Comparison of ENCODE assay signal across 9 cellular contexts in the genomic region with DNA sequence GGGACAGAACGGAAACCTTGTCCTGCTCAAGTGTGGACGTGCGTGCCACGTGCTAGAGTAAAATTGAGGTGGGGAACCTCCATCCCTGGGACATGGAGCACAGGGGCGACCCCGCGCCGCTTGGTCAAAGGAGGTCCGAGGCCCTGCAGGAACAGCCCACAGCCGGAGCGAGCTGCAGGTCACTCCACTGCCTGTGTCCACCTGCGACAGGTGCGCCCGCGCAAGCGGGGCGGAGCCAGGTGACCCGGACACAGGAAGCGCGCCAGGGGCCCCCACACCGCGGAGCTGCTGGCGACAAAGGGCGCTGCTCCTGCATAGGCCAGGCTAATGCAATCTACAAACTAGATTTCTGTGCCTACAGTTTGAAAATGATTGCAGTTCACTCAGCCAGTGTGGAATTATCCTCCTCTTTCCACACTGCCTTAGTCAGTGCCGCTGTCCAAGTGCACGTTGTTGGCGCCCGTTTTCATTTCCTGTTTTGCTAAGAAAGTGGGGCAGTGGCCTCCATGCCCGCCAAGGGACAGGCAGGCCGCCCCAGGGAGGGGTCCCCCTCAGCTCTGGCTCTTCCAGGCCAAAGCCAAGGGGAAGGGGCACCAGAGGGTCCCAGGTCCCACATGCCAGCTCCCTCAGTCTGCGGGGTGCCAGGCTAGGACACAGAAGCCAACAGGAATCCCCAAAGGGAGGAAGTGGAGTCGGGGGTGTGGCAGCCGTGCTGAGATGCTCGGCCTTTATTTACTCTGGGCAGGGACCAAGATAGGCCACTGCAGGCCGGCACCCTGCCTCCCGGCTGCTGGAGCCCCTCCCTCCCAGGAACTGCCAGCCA. TPM values are rescaled to one million over a fixed set of nuclear protein-coding genes. Genes with fewer than 3 reads are reported as not detected.
DNase-seq lines count a peak whose midpoint lies in the region; ATAC-seq, FAIRE-seq and TF ChIP-seq lines count a peak whose summit lies in the region.
"Had no signal": no experiment of that assay in that cellular context is flagged by ENCODE, and none has a peak within 500 bp of the region (broad histone marks: within the 10 kb centered on the region; RNA-seq: fewer than 3 reads in every experiment).

No MANE protein-coding gene starts in this region.

- peak overlapping the region; percentile 88 for H3K27ac Mint-ChIP-seq in activated CD4-positive, alpha-beta T cell treated with anti-CD3 and anti-CD28 coated beads, Interleukin-2, amount 10 ng/mL, durations not matched to agents 24 days and 14 days

- intact Hi-C loops in activated CD4-positive, alpha-beta T cell treated with anti-CD3 and anti-CD28 coated beads, Interleukin-2, amount 10 ng/mL, durations not matched to agents 24 days and 14 days (cut with micrococcal nuclease): no loop called here
- intact Hi-C loops in left lung (cut with DNase I): no loop called here

- no peak for FAIRE-seq in bronchial epithelial cell (lab: Jason Lieb, UNC)
- FAIRE-seq: G401.6 had no signal

- DNase-seq in activated CD4-positive, alpha-beta T cell treated with anti-CD3 and anti-CD28 coated beads, Interleukin-2, amount 10 ng/mL, durations not matched to agents 24 days and 14 days: peak; percentile 75
- no peak for DNase-seq in activated CD4-positive, alpha-beta T cell treated with anti-CD3 and anti-CD28 coated beads, Interleukin-2, amount 50 U/mL, for 1 hour
- DNase-seq in bronchial epithelial cell (ENCODE audit: low read depth) (peak; percentile 60), left lung (peak; percentile 85 to 89), SK-N-DZ (ENCODE audit: low spot score) (no peak), inferior parietal cortex (ENCODE audit: extremely low spot score) (no peak)

- peak overlapping the region; percentile 79 to 95 for H3K27ac ChIP-seq in left lung
- peak overlapping the region; percentile 31 for H3K27ac ChIP-seq in stomach smooth muscle (ENCODE audit: low read length)

- H3K4me1 Mint-ChIP-seq in activated CD4-positive, alpha-beta T cell treated with anti-CD3 and anti-CD28 coated beads, Interleukin-2, amount 10 ng/mL, durations not matched to agents 24 days and 14 days: peaks cover 36% of the 10 kb centered on the region

- no peaks in the 10 kb centered on the region for H3K9me3 Mint-ChIP-seq in activated CD4-positive, alpha-beta T cell treated with anti-CD3 and anti-CD28 coated beads, Interleukin-2, amount 10 ng/mL, durations not matched to agents 24 days and 14 days

- H3K27me3 Mint-ChIP-seq in activated CD4-positive, alpha-beta T cell treated with anti-CD3 and anti-CD28 coated beads, Interleukin-2, amount 10 ng/mL, durations not matched to agents 24 days and 14 days: no peaks in the 10 kb centered on the region

- H3K9ac ChIP-seq in stomach smooth muscle (ENCODE audit: low read length in 2 of 2): peak overlapping the region; percentile 42 to 53

- no peaks in the 10 kb centered on the region for H3K27me3 ChIP-seq in bronchial epithelial cell (ENCODE audit: control insufficient read depth, insufficient read depth, low read length)
- H3K27me3 ChIP-seq in left lung: no peaks in the 10 kb centered on the region
- no peaks in the 10 kb centered on the region for H3K27me3 ChIP-seq in stomach smooth muscle (ENCODE audit: control insufficient read depth in 1 of 2, insufficient read depth in 2 of 2, low read length in 2 of 2)

- H3K36me3 ChIP-seq in bronchial epithelial cell (ENCODE audit: control insufficient read depth, insufficient read depth, low read length): peaks cover 15% of the 10 kb centered on the region
- peaks cover 0 to 31% of the 10 kb centered on the region in 2 donors for H3K36me3 ChIP-seq in left lung
- H3K36me3 ChIP-seq in stomach smooth muscle (ENCODE audit: control insufficient read depth in 2 of 2, insufficient read depth in 2 of 2, low read length in 2 of 2): peaks cover 24 to 25% of the 10 kb centered on the region in 2 donors

- H3K4me3 ChIP-seq in bronchial epithelial cell (ENCODE audit: low read depth, low read length) (peak overlapping the region; percentile 20), left lung (peak overlapping the region; percentile 22 to 40), stomach smooth muscle (ENCODE audit: low read length in 2 of 2) (peak overlapping the region; percentile 40 to 60)

- peaks cover 25% of the 10 kb centered on the region for H3K36me3 Mint-ChIP-seq in activated CD4-positive, alpha-beta T cell treated with anti-CD3 and anti-CD28 coated beads, Interleukin-2, amount 10 ng/mL, durations not matched to agents 24 days and 14 days (ENCODE audit: low read depth)

- H3K4me1 ChIP-seq in left lung (peaks cover 32 to 54% of the 10 kb centered on the region in 2 donors), stomach smooth muscle (ENCODE audit: control insufficient read depth, insufficient read depth, low read length) (peaks cover 32% of the 10 kb centered on the region)

- no peak for TF ChIP-seq CTCF in bronchial epithelial cell (IDR thresholded peaks at IDR 0.05; ENCODE audit: insufficient read depth, low read length, severe bottlenecking)
- TF ChIP-seq CTCF in left lung (IDR thresholded peaks at IDR 0.05): no peak

- peak overlapping the region; percentile 52 for H3K4me3 Mint-ChIP-seq in activated CD4-positive, alpha-beta T cell treated with anti-CD3 and anti-CD28 coated beads, Interleukin-2, amount 10 ng/mL, durations not matched to agents 24 days and 14 days

- peak; percentile 74 for ATAC-seq in left lung

- H3K9me3 ChIP-seq in left lung (no peaks in the 10 kb centered on the region), stomach smooth muscle (ENCODE audit: control insufficient read depth in 2 of 2, low read length in 2 of 2) (no peaks in the 10 kb centered on the region)

TF ChIP-seq in PFSK-1, 5 proteins besides CTCF, POLR2A, EP300 and RAD21:
- TF ChIP-seq POLR2AphosphoS5 (IDR thresholded peaks at IDR 0.05; ENCODE audit: low read depth, low read length) (peak; percentile 11; the same call in 1 of the 2 replicates), TAF1 (IDR thresholded peaks at IDR 0.05; ENCODE audit: borderline replicate concordance, insufficient read depth, low read length) (no peak), SIN3A (IDR thresholded peaks at IDR 0.05; ENCODE audit: borderline replicate concordance, insufficient read depth, low read length) (no peak)
- TF ChIP-seq, protein P1, sequence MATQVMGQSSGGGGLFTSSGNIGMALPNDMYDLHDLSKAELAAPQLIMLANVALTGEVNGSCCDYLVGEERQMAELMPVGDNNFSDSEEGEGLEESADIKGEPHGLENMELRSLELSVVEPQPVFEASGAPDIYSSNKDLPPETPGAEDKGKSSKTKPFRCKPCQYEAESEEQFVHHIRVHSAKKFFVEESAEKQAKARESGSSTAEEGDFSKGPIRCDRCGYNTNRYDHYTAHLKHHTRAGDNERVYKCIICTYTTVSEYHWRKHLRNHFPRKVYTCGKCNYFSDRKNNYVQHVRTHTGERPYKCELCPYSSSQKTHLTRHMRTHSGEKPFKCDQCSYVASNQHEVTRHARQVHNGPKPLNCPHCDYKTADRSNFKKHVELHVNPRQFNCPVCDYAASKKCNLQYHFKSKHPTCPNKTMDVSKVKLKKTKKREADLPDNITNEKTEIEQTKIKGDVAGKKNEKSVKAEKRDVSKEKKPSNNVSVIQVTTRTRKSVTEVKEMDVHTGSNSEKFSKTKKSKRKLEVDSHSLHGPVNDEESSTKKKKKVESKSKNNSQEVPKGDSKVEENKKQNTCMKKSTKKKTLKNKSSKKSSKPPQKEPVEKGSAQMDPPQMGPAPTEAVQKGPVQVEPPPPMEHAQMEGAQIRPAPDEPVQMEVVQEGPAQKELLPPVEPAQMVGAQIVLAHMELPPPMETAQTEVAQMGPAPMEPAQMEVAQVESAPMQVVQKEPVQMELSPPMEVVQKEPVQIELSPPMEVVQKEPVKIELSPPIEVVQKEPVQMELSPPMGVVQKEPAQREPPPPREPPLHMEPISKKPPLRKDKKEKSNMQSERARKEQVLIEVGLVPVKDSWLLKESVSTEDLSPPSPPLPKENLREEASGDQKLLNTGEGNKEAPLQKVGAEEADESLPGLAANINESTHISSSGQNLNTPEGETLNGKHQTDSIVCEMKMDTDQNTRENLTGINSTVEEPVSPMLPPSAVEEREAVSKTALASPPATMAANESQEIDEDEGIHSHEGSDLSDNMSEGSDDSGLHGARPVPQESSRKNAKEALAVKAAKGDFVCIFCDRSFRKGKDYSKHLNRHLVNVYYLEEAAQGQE (IDR thresholded peaks at IDR 0.05; ENCODE audit: insufficient read depth in 1 of 2, low read depth in 2 of 2, low read length in 2 of 2): no peak; a peak in 1 of 4 replicates

RNA-seq across cellular contexts. Expression of gene NADK, which starts 4.3 kb away (rescaled TPM):
- 91.3 and 94.5 TPM in 2 replicates for total RNA-seq in activated CD4-positive, alpha-beta T cell treated with anti-CD3 and anti-CD28 coated beads, Interleukin-2, amount 10 ng/mL, durations not matched to agents 24 days and 14 days
- polyA plus RNA-seq in PFSK-1 (2012; ENCODE audit: insufficient read length, low read depth): 108 TPM
- total RNA-seq in bronchial epithelial cell: 41.6 and 51.0 TPM in 2 replicates
- total RNA-seq in left lung: 100 to 1,000 TPM in 1 of 2 donors, 10 to 100 TPM in 1; 82.3 to 126 TPM
- 58.1 and 62.6 TPM in 2 replicates for polyA plus RNA-seq in SK-N-DZ (2014; cell fraction: cytosol; rRNA removed)
- 154 and 166 TPM in 2 replicates for polyA plus RNA-seq in SK-N-DZ (2014; cell fraction: nucleus; rRNA removed)

RNA-seq across cellular contexts. Expression of gene CDK11A, which starts 58.5 kb away (rescaled TPM):
- total RNA-seq in activated CD4-positive, alpha-beta T cell treated with anti-CD3 and anti-CD28 coated beads, Interleukin-2, amount 10 ng/mL, durations not matched to agents 24 days and 14 days: 68.3 and 70.4 TPM in 2 replicates
- polyA plus RNA-seq in PFSK-1 (2012; ENCODE audit: insufficient read length, low read depth): 66.4 TPM
- total RNA-seq in bronchial epithelial cell: 4.2 and 10.6 TPM in 2 replicates
- 10 to 100 TPM; 21.1 to 43.2 TPM for total RNA-seq in left lung
- 6.4 and 7.5 TPM in 2 replicates for polyA plus RNA-seq in SK-N-DZ (2014; cell fraction: cytosol; rRNA removed)
- 86.9 and 154 TPM in 2 replicates for polyA plus RNA-seq in SK-N-DZ (2014; cell fraction: nucleus; rRNA removed)

Comparison
In these comparisons a context has a peak if more than half of its experiments do, and no peak if none do; other contexts are left out.
1. DNase-seq: peak in activated CD4-positive, alpha-beta T cell treated with anti-CD3 and anti-CD28 coated beads, Interleukin-2, amount 10 ng/mL, durations not matched to agents 24 days and 14 days (single experiment), bronchial epithelial cell (single experiment) and left lung (2 of 2); none in activated CD4-positive, alpha-beta T cell treated with anti-CD3 and anti-CD28 coated beads, Interleukin-2, amount 50 U/mL, for 1 hour (single experiment), SK-N-DZ (single experiment) and inferior parietal cortex (single experiment).
2. Peak in every context shown above with its lines, with median percentiles within 50 percentile points of each other: H3K4me3 ChIP-seq.